Comparison of ENCODE assay signal across 8 cellular contexts in the genomic region with DNA sequence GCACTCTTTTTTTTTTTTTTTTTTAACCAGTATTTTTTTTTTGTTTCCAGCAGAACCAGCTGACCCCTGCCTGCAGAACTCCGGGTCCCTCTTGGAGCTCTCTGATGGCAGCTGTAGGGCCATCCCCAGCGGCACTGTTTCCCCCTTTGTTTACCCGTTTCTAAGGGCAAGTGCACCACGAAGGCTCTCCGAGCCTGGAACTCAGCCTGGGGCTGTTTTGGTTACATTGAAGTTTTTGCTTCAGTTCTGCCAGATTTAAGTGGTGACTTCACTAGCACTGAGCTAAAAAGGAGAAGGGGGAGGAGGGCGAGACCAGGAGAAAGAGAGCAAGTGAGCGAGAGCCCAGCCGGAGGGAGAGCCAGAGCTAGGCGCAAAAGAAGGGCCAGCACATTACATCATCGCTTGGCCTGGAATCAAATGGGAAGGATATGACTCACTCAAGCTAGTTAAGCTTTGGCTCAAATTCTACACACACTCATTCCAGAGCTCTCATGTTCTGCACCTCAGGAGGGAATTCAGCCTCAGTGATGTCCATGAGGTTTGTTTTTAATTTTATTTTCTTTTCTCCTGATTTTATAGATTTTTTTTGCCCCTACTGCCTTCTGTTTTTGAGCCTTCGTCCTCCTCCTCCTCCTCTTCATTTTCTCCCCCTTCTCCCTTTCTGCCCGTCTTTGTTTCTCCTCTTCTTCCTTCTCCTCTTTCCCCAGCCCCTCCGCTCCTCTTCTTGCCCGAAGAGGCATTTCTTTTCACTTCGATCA.
DNase-seq lines count a peak whose midpoint lies in the region; ATAC-seq, FAIRE-seq and TF ChIP-seq lines count a peak whose summit lies in the region.

No MANE protein-coding gene starts in this region.

- H3K9ac ChIP-seq in keratinocyte (ENCODE audit: control insufficient read depth, extremely low read depth, insufficient read depth, low read length), result peak overlapping the region; percentile 91
- peak overlapping the region; percentile 92 for H3K9ac ChIP-seq in skeletal muscle satellite cell (ENCODE audit: low read depth, low read length)

- peak overlapping the region; percentile 40 to 94 (median 90) for H3K4me3 ChIP-seq in keratinocyte (ENCODE audit: control insufficient read depth in 2 of 3, extremely low read depth in 1 of 3, insufficient read depth in 2 of 3, low read depth in 1 of 3, low read length in 3 of 3)
- peak overlapping the region; percentile 73 for H3K4me3 ChIP-seq in skeletal muscle satellite cell (ENCODE audit: low read length)

- peaks cover 6% of the 10 kb centered on the region for H3K79me2 ChIP-seq in keratinocyte (ENCODE audit: control insufficient read depth, insufficient read depth, low read length)

- H3K27ac ChIP-seq in cingulate gyrus (ENCODE audit: low read depth, low read length) (peak overlapping the region; percentile 88), keratinocyte (ENCODE audit: control insufficient read depth, insufficient read depth, low read length) (peak overlapping the region; percentile 95)

- ATAC-seq in HG02938 (IDR thresholded peaks at IDR 0.05; ENCODE audit: unreplicated experiment), result no peak

- no peaks in the 10 kb centered on the region for H3K9me1 ChIP-seq in keratinocyte (ENCODE audit: control insufficient read depth, extremely low read depth, insufficient read depth, low read length)

- H2AFZ ChIP-seq in keratinocyte (ENCODE audit: control insufficient read depth, low read length), result peak overlapping the region; percentile 34

- H3K4me2 ChIP-seq in keratinocyte (ENCODE audit: control insufficient read depth, extremely low read depth, insufficient read depth, low read depth, low read length) (peak overlapping the region; percentile 90), skeletal muscle satellite cell (ENCODE audit: low read length) (peak overlapping the region; percentile 80)

- no peaks in the 10 kb centered on the region for H4K20me1 ChIP-seq in keratinocyte (ENCODE audit: control insufficient read depth, extremely low read depth, insufficient read depth, low read length)

- dilution Hi-C loops in keratinocyte (cut with MboI; ENCODE audit: extremely low pct_ligation_motif_present, low sequenced_read_pairs), result no loop called here

- TF ChIP-seq CTCF in keratinocyte (optimal IDR thresholded peaks at IDR 0.05 in 1 of 3, IDR thresholded peaks at IDR 0.05 in 1 of 3, conservative IDR thresholded peaks at IDR 0.05 in 1 of 3; ENCODE audit: extremely low read depth in 1 of 3, insufficient read depth in 2 of 3, low read length in 3 of 3), result no peak

- H3K36me3 ChIP-seq in keratinocyte (ENCODE audit: control insufficient read depth in 2 of 2, extremely low read depth in 1 of 2, insufficient read depth in 2 of 2, low read length in 2 of 2) (peaks cover 0 to 2% of the 10 kb centered on the region in 2 experiments), skeletal muscle satellite cell (ENCODE audit: insufficient read depth, low read length) (no peaks in the 10 kb centered on the region)

- DNase-seq in stimulated activated CD4-positive, alpha-beta T cell treated with anti-CD3 and anti-CD28 coated beads, Interleukin-15, amount 100 ng/mL, for 24 hours, result peak; percentile 16
- DNase-seq in stimulated activated CD4-positive, alpha-beta T cell treated with anti-CD3 and anti-CD28 coated beads, Interleukin-12 subunit alpha, Interleukin-12 subunit beta, amount 100 ng/mL, for 4 hours, result no peak
- peak; percentile 85 for DNase-seq in HS-27A (ENCODE audit: low read depth)
- peak; percentile 85 for DNase-seq in OCI-M1 (lab: John Stamatoyannopoulos, UW)
- DNase-seq in keratinocyte (ENCODE audit: low read depth, low spot score), result peak; percentile 85

- no peaks in the 10 kb centered on the region for H3K27me3 ChIP-seq in keratinocyte (ENCODE audit: control insufficient read depth, extremely low read depth, insufficient read depth, low read length)
- no peaks in the 10 kb centered on the region for H3K27me3 ChIP-seq in skeletal muscle satellite cell (ENCODE audit: control insufficient read depth, insufficient read depth, low read length)

- H3K9me3 ChIP-seq in keratinocyte (ENCODE audit: control insufficient read depth, low read depth, low read length), result no peaks in the 10 kb centered on the region
- no peaks in the 10 kb centered on the region for H3K9me3 ChIP-seq in skeletal muscle satellite cell (replicated peaks; ENCODE audit: low read length)

- FAIRE-seq in keratinocyte (lab: Jason Lieb, UNC), result peak; percentile 100

- peaks cover 23% of the 10 kb centered on the region for H3K4me1 ChIP-seq in keratinocyte (ENCODE audit: control insufficient read depth, extremely low read depth, insufficient read depth, low read length)
- peaks cover 25% of the 10 kb centered on the region for H3K4me1 ChIP-seq in skeletal muscle satellite cell (ENCODE audit: control insufficient read depth, insufficient read depth, low read length)
